ENCODE assay signal across 19 cellular contexts in the genomic region with DNA sequence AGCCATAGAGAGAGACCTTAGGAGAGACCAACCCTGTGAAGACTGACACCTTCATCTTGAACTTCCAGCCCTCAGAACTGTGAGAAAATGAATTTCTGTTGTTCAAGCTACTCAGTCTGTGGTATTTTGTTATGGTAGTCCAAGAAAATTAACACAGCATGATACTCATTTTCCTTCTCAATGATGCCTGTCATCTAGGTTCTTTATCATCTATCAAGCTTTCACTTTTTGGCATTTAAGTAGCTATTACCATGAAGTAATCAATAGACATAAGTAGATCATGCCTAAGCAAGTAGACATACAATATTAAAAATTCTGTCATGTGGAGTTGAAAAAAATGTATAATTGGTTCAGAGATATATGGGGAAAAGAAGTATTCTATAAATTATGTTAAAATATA.
A peak's percentile ranks its signal among the peaks of the same experiment; 100 is the strongest.
DNase-seq lines count a peak whose midpoint lies in the region; TF ChIP-seq lines count a peak whose summit lies in the region.
"Had no signal": no experiment of that assay in that cellular context is flagged by ENCODE, and none has a peak within 500 bp of the region (broad histone marks: within the 10 kb centered on the region; RNA-seq: fewer than 3 reads in every experiment).

No MANE protein-coding gene starts in this region.

- DNase-seq in NCI-H2227 treated with DMSO at 0.1 percent for 48 hours (lab: John Stamatoyannopoulos, UW) (peak; percentile 20), NCI-H2227 (lab: John Stamatoyannopoulos, UW; ENCODE audit: unreplicated experiment) (no peak), endodermal cell (no peak), progenitor cell of endocrine pancreas (ENCODE audit: low spot score, unreplicated experiment) (no peak), immature natural killer cell (no peak), NCI-H1436 treated with DMSO at 0.1 percent for 48 hours (lab: John Stamatoyannopoulos, UW) (no peak)
- DNase-seq: CD4-positive, CD25-positive, alpha-beta regulatory T cell; CD8-positive, alpha-beta T cell; DMS 273 treated with DMSO at 0.1 percent for 48 hours; DMS79; EL; GDM1; GM23248; H7; HCEC 1CT had no signal

- H3K9me3 Mint-ChIP-seq in endodermal cell (no peaks in the 10 kb centered on the region), progenitor cell of endocrine pancreas (ENCODE audit: low read depth) (peaks cover 5% of the 10 kb centered on the region), immature natural killer cell (peaks cover 0 to 17% (median 3%) of the 10 kb centered on the region in 6 donors)
- H3K9me3 Mint-ChIP-seq: CD8-positive, alpha-beta T cell had no signal

- H3K4me1 Mint-ChIP-seq in endodermal cell (peaks cover 31% of the 10 kb centered on the region), progenitor cell of endocrine pancreas (ENCODE audit: low read depth) (peaks cover 34% of the 10 kb centered on the region), immature natural killer cell (no peaks in the 10 kb centered on the region)
- H3K4me1 Mint-ChIP-seq: B cell; CD4-positive, CD25-positive, alpha-beta regulatory T cell had no signal

- H3K27ac Mint-ChIP-seq in endodermal cell (no peak overlapping the region), progenitor cell of endocrine pancreas (peak overlapping the region; percentile 34), immature natural killer cell (no peak overlapping the region)
- H3K27ac Mint-ChIP-seq: B cell; CD4-positive, CD25-positive, alpha-beta regulatory T cell; CD8-positive, alpha-beta T cell had no signal

- peaks cover 7% of the 10 kb centered on the region for H3K4me1 ChIP-seq in endodermal cell (ENCODE audit: control insufficient read depth, insufficient read depth, low read length)
- H3K4me1 ChIP-seq: BLaER1 had no signal

- H3K27me3 ChIP-seq in endodermal cell (ENCODE audit: control insufficient read depth, insufficient read depth, low read length, poor library complexity, severe bottlenecking) = no peaks in the 10 kb centered on the region
- H3K27me3 ChIP-seq: BLaER1 had no signal

- H3K4me3 Mint-ChIP-seq in endodermal cell (no peak overlapping the region), progenitor cell of endocrine pancreas (ENCODE audit: low read depth) (peak overlapping the region; percentile 3), immature natural killer cell (no peak overlapping the region)
- H3K4me3 Mint-ChIP-seq: B cell; CD4-positive, CD25-positive, alpha-beta regulatory T cell; CD8-positive, alpha-beta T cell had no signal

- H3K27ac ChIP-seq in endodermal cell (ENCODE audit: low read depth, low read length) = peak overlapping the region; percentile 54
- H3K27ac ChIP-seq: 22Rv1, BLaER1, C4-2B, GM23248 had no signal

- H3K27me3 Mint-ChIP-seq in endodermal cell (ENCODE audit: insufficient read depth) (no peaks in the 10 kb centered on the region), progenitor cell of endocrine pancreas (no peaks in the 10 kb centered on the region), immature natural killer cell (ENCODE audit: low read depth in 3 of 3) (peaks cover 0 to 2% (median 1%) of the 10 kb centered on the region in 3 donors)
- H3K27me3 Mint-ChIP-seq: B cell; CD4-positive, CD25-positive, alpha-beta regulatory T cell had no signal

- no peaks in the 10 kb centered on the region for H3K36me3 ChIP-seq in endodermal cell (ENCODE audit: control insufficient read depth, insufficient read depth, low read length)
- H3K36me3 ChIP-seq: BLaER1 had no signal

- TF ChIP-seq CTCF in endodermal cell (conservative IDR thresholded peaks at IDR 0.05) (no peak), progenitor cell of endocrine pancreas (IDR thresholded peaks at IDR 0.05; ENCODE audit: unreplicated experiment) (no peak)

- no peaks in the 10 kb centered on the region for H3K9me3 ChIP-seq in endodermal cell (ENCODE audit: control insufficient read depth, low read length)
- H3K9me3 ChIP-seq: BLaER1 had no signal

- no peaks in the 10 kb centered on the region for H3K36me3 Mint-ChIP-seq in endodermal cell (ENCODE audit: low read depth)
- peaks cover 4% of the 10 kb centered on the region for H3K36me3 Mint-ChIP-seq in progenitor cell of endocrine pancreas (ENCODE audit: insufficient read depth)
- H3K36me3 Mint-ChIP-seq in immature natural killer cell = no peaks in the 10 kb centered on the region
- H3K36me3 Mint-ChIP-seq: CD4-positive, CD25-positive, alpha-beta regulatory T cell; CD8-positive, alpha-beta T cell had no signal

- no peak overlapping the region for H3K4me3 ChIP-seq in endodermal cell (ENCODE audit: low read length)
- H3K4me3 ChIP-seq: BLaER1, GM23248 had no signal

- no peak overlapping the region for H3K9ac ChIP-seq in endodermal cell (ENCODE audit: extremely low read depth, low read length, poor library complexity, severe bottlenecking)
- H3K9ac ChIP-seq: BLaER1, GM23248 had no signal
